ENCODE assay signal across 1 cellular context in genomic region chr19:57813919-57814504, GRCh38.
TF ChIP-seq lines count a peak whose summit lies in the region.

No MANE protein-coding gene starts in this region.

TF ChIP-seq in HepG2, 621 proteins besides CTCF, POLR2A, EP300 and RAD21 (continued from another document):
- TF ChIP-seq BCL3 (CRISPR knock-in tag; IDR thresholded peaks at IDR 0.05) (no peak), TSC22D2 (CRISPR knock-in tag; IDR thresholded peaks at IDR 0.05; ENCODE audit: borderline replicate concordance) (no peak), CEBPB (IDR thresholded peaks at IDR 0.05; ENCODE audit: borderline replicate concordance, low read depth, low read length) (no peak), ZBTB3 (CRISPR knock-in tag; IDR thresholded peaks at IDR 0.05; ENCODE audit: borderline replicate concordance, low read depth) (no peak), ZNF34 (CRISPR knock-in tag; IDR thresholded peaks at IDR 0.05; ENCODE audit: borderline replicate concordance) (no peak), PLRG1 (conservative IDR thresholded peaks at IDR 0.05) (no peak), ZSCAN21 (CRISPR knock-in tag; IDR thresholded peaks at IDR 0.05; ENCODE audit: borderline replicate concordance) (no peak), ZNF160 (CRISPR knock-in tag; IDR thresholded peaks at IDR 0.05) (no peak), RFX3 (CRISPR knock-in tag; IDR thresholded peaks at IDR 0.05) (no peak), ZNF883 (CRISPR knock-in tag; IDR thresholded peaks at IDR 0.05; ENCODE audit: not compliant biosample characterization) (no peak), ZNF513 (CRISPR knock-in tag; conservative IDR thresholded peaks at IDR 0.05) (no peak), ZNF329 (CRISPR knock-in tag; IDR thresholded peaks at IDR 0.05; ENCODE audit: low read depth) (no peak), SALL1 (CRISPR knock-in tag; IDR thresholded peaks at IDR 0.05) (no peak), SOX6 (IDR thresholded peaks at IDR 0.05) (no peak), SOX6 (CRISPR knock-in tag; IDR thresholded peaks at IDR 0.05) (0 out of 2 replicates have a peak, but pooled peaks have one; percentile 1), ZNF567 (CRISPR knock-in tag; IDR thresholded peaks at IDR 0.05; ENCODE audit: borderline replicate concordance) (no peak), ZNF776 (CRISPR knock-in tag; IDR thresholded peaks at IDR 0.05) (0 out of 2 replicates have a peak, but pooled peaks have one; percentile 7), ZNF563 (CRISPR knock-in tag; IDR thresholded peaks at IDR 0.05) (no peak), IKZF4 (CRISPR knock-in tag; IDR thresholded peaks at IDR 0.05; ENCODE audit: borderline replicate concordance, low read depth, not compliant biosample characterization) (no peak), ZBTB1 (CRISPR knock-in tag; IDR thresholded peaks at IDR 0.05; ENCODE audit: borderline replicate concordance) (no peak), ZNF350 (CRISPR knock-in tag; IDR thresholded peaks at IDR 0.05; ENCODE audit: borderline replicate concordance, low read depth) (no peak), ZBTB10 (CRISPR knock-in tag; IDR thresholded peaks at IDR 0.05; ENCODE audit: borderline replicate concordance) (no peak), MZF1 (CRISPR knock-in tag; IDR thresholded peaks at IDR 0.05; ENCODE audit: borderline replicate concordance) (0 out of 2 replicates have a peak, but pooled peaks have one; percentile 28), RARG (CRISPR knock-in tag; IDR thresholded peaks at IDR 0.05; ENCODE audit: low read depth) (no peak), ARID5B (CRISPR knock-in tag; IDR thresholded peaks at IDR 0.05) (0 out of 2 replicates have a peak, but pooled peaks have one; percentile 2)
- TF ChIP-seq, protein P1, sequence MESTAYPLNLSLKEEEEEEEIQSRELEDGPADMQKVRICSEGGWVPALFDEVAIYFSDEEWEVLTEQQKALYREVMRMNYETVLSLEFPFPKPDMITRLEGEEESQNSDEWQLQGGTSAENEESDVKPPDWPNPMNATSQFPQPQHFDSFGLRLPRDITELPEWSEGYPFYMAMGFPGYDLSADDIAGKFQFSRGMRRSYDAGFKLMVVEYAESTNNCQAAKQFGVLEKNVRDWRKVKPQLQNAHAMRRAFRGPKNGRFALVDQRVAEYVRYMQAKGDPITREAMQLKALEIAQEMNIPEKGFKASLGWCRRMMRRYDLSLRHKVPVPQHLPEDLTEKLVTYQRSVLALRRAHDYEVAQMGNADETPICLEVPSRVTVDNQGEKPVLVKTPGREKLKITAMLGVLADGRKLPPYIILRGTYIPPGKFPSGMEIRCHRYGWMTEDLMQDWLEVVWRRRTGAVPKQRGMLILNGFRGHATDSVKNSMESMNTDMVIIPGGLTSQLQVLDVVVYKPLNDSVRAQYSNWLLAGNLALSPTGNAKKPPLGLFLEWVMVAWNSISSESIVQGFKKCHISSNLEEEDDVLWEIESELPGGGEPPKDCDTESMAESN (CRISPR knock-in tag; conservative IDR thresholded peaks at IDR 0.05) = no peak
- TF ChIP-seq, protein P2, sequence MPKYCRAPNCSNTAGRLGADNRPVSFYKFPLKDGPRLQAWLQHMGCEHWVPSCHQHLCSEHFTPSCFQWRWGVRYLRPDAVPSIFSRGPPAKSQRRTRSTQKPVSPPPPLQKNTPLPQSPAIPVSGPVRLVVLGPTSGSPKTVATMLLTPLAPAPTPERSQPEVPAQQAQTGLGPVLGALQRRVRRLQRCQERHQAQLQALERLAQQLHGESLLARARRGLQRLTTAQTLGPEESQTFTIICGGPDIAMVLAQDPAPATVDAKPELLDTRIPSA (CRISPR knock-in tag; IDR thresholded peaks at IDR 0.05; ENCODE audit: borderline replicate concordance) = no peak
- TF ChIP-seq, protein P3, sequence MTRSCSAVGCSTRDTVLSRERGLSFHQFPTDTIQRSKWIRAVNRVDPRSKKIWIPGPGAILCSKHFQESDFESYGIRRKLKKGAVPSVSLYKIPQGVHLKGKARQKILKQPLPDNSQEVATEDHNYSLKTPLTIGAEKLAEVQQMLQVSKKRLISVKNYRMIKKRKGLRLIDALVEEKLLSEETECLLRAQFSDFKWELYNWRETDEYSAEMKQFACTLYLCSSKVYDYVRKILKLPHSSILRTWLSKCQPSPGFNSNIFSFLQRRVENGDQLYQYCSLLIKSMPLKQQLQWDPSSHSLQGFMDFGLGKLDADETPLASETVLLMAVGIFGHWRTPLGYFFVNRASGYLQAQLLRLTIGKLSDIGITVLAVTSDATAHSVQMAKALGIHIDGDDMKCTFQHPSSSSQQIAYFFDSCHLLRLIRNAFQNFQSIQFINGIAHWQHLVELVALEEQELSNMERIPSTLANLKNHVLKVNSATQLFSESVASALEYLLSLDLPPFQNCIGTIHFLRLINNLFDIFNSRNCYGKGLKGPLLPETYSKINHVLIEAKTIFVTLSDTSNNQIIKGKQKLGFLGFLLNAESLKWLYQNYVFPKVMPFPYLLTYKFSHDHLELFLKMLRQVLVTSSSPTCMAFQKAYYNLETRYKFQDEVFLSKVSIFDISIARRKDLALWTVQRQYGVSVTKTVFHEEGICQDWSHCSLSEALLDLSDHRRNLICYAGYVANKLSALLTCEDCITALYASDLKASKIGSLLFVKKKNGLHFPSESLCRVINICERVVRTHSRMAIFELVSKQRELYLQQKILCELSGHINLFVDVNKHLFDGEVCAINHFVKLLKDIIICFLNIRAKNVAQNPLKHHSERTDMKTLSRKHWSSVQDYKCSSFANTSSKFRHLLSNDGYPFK (CRISPR knock-in tag; IDR thresholded peaks at IDR 0.05; ENCODE audit: borderline replicate concordance) = no peak
- TF ChIP-seq, protein P4, sequence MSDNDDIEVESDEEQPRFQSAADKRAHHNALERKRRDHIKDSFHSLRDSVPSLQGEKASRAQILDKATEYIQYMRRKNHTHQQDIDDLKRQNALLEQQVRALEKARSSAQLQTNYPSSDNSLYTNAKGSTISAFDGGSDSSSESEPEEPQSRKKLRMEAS (IDR thresholded peaks at IDR 0.05) = no peak
- TF ChIP-seq, protein P5, sequence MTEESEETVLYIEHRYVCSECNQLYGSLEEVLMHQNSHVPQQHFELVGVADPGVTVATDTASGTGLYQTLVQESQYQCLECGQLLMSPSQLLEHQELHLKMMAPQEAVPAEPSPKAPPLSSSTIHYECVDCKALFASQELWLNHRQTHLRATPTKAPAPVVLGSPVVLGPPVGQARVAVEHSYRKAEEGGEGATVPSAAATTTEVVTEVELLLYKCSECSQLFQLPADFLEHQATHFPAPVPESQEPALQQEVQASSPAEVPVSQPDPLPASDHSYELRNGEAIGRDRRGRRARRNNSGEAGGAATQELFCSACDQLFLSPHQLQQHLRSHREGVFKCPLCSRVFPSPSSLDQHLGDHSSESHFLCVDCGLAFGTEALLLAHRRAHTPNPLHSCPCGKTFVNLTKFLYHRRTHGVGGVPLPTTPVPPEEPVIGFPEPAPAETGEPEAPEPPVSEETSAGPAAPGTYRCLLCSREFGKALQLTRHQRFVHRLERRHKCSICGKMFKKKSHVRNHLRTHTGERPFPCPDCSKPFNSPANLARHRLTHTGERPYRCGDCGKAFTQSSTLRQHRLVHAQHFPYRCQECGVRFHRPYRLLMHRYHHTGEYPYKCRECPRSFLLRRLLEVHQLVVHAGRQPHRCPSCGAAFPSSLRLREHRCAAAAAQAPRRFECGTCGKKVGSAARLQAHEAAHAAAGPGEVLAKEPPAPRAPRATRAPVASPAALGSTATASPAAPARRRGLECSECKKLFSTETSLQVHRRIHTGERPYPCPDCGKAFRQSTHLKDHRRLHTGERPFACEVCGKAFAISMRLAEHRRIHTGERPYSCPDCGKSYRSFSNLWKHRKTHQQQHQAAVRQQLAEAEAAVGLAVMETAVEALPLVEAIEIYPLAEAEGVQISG (CRISPR knock-in tag; IDR thresholded peaks at IDR 0.05) = 0 out of 2 replicates have a peak, but pooled peaks have one; percentile 12
TF ChIP-seq in HepG2: peak in this region for 12.
